Comparison of ENCODE assay signal across 14 cellular contexts in genomic region chr15:71658827-71659729, GRCh38.
"Had no signal": no experiment of that assay in that cellular context is flagged by ENCODE, and none has a peak within 500 bp of the region (broad histone marks: within the 10 kb centered on the region; RNA-seq: fewer than 3 reads in every experiment).

No MANE protein-coding gene starts in this region.

- ATAC-seq: activated CD4-positive, alpha-beta T cell treated with anti-CD3 and anti-CD28 coated beads for 36 hours; activated T-cell treated with anti-CD3 and anti-CD28 coated beads, Interleukin-2, amount 50 U/mL, for 4 hours; lower lobe of right lung; pancreas; stimulated activated memory B cell treated with anti-CD40 and anti-IgM and Interleukin-4, amounts not matched to agents 10 μg/mL and 1 μg/mL and 100 μg/mL, for 72 hours had no signal

- H3K36me3 ChIP-seq: lower lobe of right lung, pancreas, thyroid gland, WERI-Rb-1 had no signal

- H3K9me3 ChIP-seq: lower lobe of right lung, pancreas, thyroid gland had no signal

- H3K36me3 Mint-ChIP-seq: naive B cell; stimulated activated memory B cell treated with anti-CD40 and anti-IgM and Interleukin-4, amounts not matched to agents 10 μg/mL and 1 μg/mL and 100 μg/mL, for 72 hours had no signal

- H3K4me1 Mint-ChIP-seq: activated CD4-positive, alpha-beta memory T cell treated with anti-CD3 and anti-CD28 coated beads, Interleukin-2, amount 10 ng/mL, durations not matched to agents 7 days and 5 days; activated CD4-positive, alpha-beta T cell treated with anti-CD3 and anti-CD28 coated beads for 36 hours; naive B cell; stimulated activated memory B cell treated with anti-CD40 and anti-IgM and Interleukin-4, amounts not matched to agents 10 μg/mL and 1 μg/mL and 100 μg/mL, for 72 hours had no signal

- H3K27me3 ChIP-seq: pancreas, thyroid gland had no signal

- H3K27ac Mint-ChIP-seq: activated CD4-positive, alpha-beta memory T cell treated with anti-CD3 and anti-CD28 coated beads, Interleukin-2, amount 10 ng/mL, durations not matched to agents 7 days and 5 days; activated CD4-positive, alpha-beta T cell treated with anti-CD3 and anti-CD28 coated beads for 36 hours; naive B cell; stimulated activated memory B cell treated with anti-CD40 and anti-IgM and Interleukin-4, amounts not matched to agents 10 μg/mL and 1 μg/mL and 100 μg/mL, for 72 hours; T-helper 1 cell treated with Interleukin-12 subunit alpha and Interleukin-12 subunit beta and Interleukin-4 antibody, amounts not matched to agents 30 μg/mL and 1 μg/mL, for 36 hours had no signal

- DNase-seq: activated CD4-positive, alpha-beta memory T cell treated with anti-CD3 and anti-CD28 coated beads, Interleukin-2, amount 10 ng/mL, durations not matched to agents 7 days and 5 days; activated CD4-positive, alpha-beta T cell treated with anti-CD3 and anti-CD28 coated beads for 36 hours; activated effector memory CD4-positive, alpha-beta T cell treated with Interleukin-2 at 50 U/mL for 16 hours; activated naive CD4-positive, alpha-beta T cell treated with anti-CD3 and anti-CD28 coated beads, Interleukin-2, amount 50 U/mL, for 16 hours; activated T-cell treated with anti-CD3 and anti-CD28 coated beads, Interleukin-2, amount 50 U/mL, for 4 hours; lower lobe of right lung; midbrain; naive B cell; pancreas; stimulated activated CD4-positive, alpha-beta T cell treated with anti-CD3 and anti-CD28 coated beads, Interleukin-2, amount 100 ng/mL, for 48 hours; thyroid gland; WERI-Rb-1 had no signal

- H3K4me1 ChIP-seq: lower lobe of right lung, thyroid gland had no signal

- H3K9me3 Mint-ChIP-seq: activated CD4-positive, alpha-beta memory T cell treated with anti-CD3 and anti-CD28 coated beads, Interleukin-2, amount 10 ng/mL, durations not matched to agents 7 days and 5 days; activated T-cell treated with anti-CD3 and anti-CD28 coated beads, Interleukin-2, amount 50 U/mL, for 4 hours; stimulated activated memory B cell treated with anti-CD40 and anti-IgM and Interleukin-4, amounts not matched to agents 10 μg/mL and 1 μg/mL and 100 μg/mL, for 72 hours; T-helper 1 cell treated with Interleukin-12 subunit alpha and Interleukin-12 subunit beta and Interleukin-4 antibody, amounts not matched to agents 30 μg/mL and 1 μg/mL, for 36 hours had no signal

- H3K27ac ChIP-seq: lower lobe of right lung, pancreas, thyroid gland, WERI-Rb-1 had no signal

- H3K4me3 ChIP-seq: lower lobe of right lung, pancreas, thyroid gland had no signal

- H3K4me3 Mint-ChIP-seq: activated CD4-positive, alpha-beta memory T cell treated with anti-CD3 and anti-CD28 coated beads, Interleukin-2, amount 10 ng/mL, durations not matched to agents 7 days and 5 days; activated CD4-positive, alpha-beta T cell treated with anti-CD3 and anti-CD28 coated beads for 36 hours; activated T-cell treated with anti-CD3 and anti-CD28 coated beads, Interleukin-2, amount 50 U/mL, for 4 hours; naive B cell; stimulated activated memory B cell treated with anti-CD40 and anti-IgM and Interleukin-4, amounts not matched to agents 10 μg/mL and 1 μg/mL and 100 μg/mL, for 72 hours; T-helper 1 cell treated with Interleukin-12 subunit alpha and Interleukin-12 subunit beta and Interleukin-4 antibody, amounts not matched to agents 30 μg/mL and 1 μg/mL, for 36 hours had no signal
